8 cellular contexts compared by ENCODE assay signal in the genomic region with DNA sequence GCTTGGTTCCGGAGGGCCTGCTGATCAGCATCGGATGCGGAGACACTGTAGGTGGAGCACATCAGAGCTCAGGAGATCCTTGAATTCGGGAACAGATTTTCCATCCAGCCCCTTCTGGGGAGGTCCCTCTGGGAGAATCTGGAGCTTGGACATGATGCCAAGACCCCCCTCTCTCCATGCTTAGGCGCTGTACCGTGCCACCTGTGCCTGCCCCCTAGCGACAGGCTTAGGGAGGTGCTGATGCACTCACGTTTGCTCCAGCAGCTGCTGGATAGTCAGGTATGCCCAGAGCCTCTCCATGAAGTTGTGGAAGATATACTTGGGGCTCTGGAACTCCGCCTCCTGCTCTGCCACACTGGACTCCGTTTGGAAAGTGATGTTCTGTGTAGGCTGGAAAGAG. TPM values are rescaled to one million over a fixed set of nuclear protein-coding genes. Genes with fewer than 3 reads are reported as not detected.
DNase-seq lines count a peak whose midpoint lies in the region; ATAC-seq and TF ChIP-seq lines count a peak whose summit lies in the region.

No MANE protein-coding gene starts in this region.

- TF ChIP-seq CTCF in osteocyte (IDR thresholded peaks at IDR 0.05): peak; percentile 56

- H3K4me1 Mint-ChIP-seq in osteocyte (ENCODE audit: unreplicated experiment): no peaks in the 10 kb centered on the region

- H3K27me3 Mint-ChIP-seq in osteocyte (ENCODE audit: unreplicated experiment): no peaks in the 10 kb centered on the region

- DNase-seq in SHP77 (lab: John Stamatoyannopoulos, UW) (peak; percentile 50 to 54), SHP77 treated with DMSO at 0.1 percent for 48 hours (lab: John Stamatoyannopoulos, UW) (no peak), NCI-H1092 (lab: John Stamatoyannopoulos, UW) (peak; percentile 8), cerebellar cortex (ENCODE audit: low spot score) (peak; percentile 40), osteocyte (ENCODE audit: extremely low spot score, unreplicated experiment) (no peak), amniotic stem cell (lab: John Stamatoyannopoulos, UW) (no peak), HCEC 1CT (no peak)

- ATAC-seq in HG03432 (IDR thresholded peaks at IDR 0.05; ENCODE audit: unreplicated experiment): no peak

- H3K9me3 Mint-ChIP-seq in osteocyte (ENCODE audit: unreplicated experiment): no peaks in the 10 kb centered on the region

- no peak overlapping the region for H3K27ac Mint-ChIP-seq in osteocyte (ENCODE audit: unreplicated experiment)

- no peak overlapping the region for H3K4me3 Mint-ChIP-seq in osteocyte (ENCODE audit: unreplicated experiment)

- no peaks in the 10 kb centered on the region for H3K36me3 Mint-ChIP-seq in osteocyte (ENCODE audit: unreplicated experiment)

RNA-seq across cellular contexts. Expression of a gene that starts 9.7 kb away (rescaled TPM):
- 7.1 and 7.2 TPM in 2 replicates for total RNA-seq in osteocyte

RNA-seq across cellular contexts. Expression of a gene that starts 14.1 kb away (rescaled TPM):
- total RNA-seq in osteocyte: 2.0 and 6.2 TPM in 2 replicates

RNA-seq across cellular contexts. Expression of a gene that starts 26.1 kb away (rescaled TPM):
- 0.59 and 0.78 TPM in 2 replicates for total RNA-seq in osteocyte

RNA-seq across cellular contexts. Expression of a gene that starts 43.3 kb away (rescaled TPM):
- total RNA-seq in osteocyte: not detected in 2 replicates

RNA-seq across cellular contexts. Expression of a gene that starts 50.0 kb away (rescaled TPM):
- 17.3 and 23.1 TPM in 2 replicates for total RNA-seq in osteocyte

Comparison
In these comparisons a context has a peak if more than half of its experiments do, and no peak if none do; other contexts are left out.
1. DNase-seq: peak in SHP77 (2 of 2), NCI-H1092 (single experiment) and cerebellar cortex (single experiment); none in SHP77 treated with DMSO at 0.1 percent for 48 hours (single experiment), osteocyte (single experiment), amniotic stem cell (single experiment) and HCEC 1CT (single experiment).